In the genomic region with DNA sequence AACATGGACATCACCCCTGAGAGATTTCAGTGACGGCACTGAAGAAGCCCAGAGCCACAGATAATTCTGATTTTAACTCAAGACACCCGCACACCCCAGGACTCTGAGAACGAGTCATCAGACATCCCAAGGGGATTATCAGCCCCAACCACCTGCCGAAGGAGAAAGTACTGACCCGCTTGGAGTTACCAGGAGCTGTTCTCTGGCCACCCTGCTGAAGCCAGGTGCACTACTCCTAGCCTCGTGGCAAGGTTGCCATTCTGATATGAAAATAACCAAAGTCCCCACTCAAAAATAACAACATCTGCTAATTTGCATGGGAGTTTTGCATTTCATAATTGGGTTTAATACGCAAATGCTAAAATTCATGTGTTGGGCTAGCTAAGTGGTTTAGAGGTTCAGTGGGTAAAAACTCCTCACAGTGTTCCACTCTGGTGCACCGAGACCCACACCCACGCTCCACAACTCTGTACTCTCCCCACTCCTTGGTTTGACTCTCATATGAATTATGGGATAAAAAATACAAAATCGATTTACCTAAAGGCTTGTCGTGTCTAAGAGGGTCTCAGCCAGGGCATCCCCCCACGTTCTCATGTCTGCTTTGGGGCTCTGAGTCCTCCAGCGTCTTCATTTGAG, we compare ENCODE assay signal across 9 cellular contexts.
DNase-seq lines count a peak whose midpoint lies in the region; ATAC-seq lines count a peak whose summit lies in the region.
"Had no signal": no experiment of that assay in that cellular context is flagged by ENCODE, and none has a peak within 500 bp of the region (broad histone marks: within the 10 kb centered on the region; RNA-seq: fewer than 3 reads in every experiment).

No MANE protein-coding gene starts in this region.

- no peaks in the 10 kb centered on the region for H3K9me3 Mint-ChIP-seq in stimulated activated naive CD8-positive, alpha-beta T cell treated with anti-CD3 and anti-CD28 coated beads, Interleukin-15, Interleukin-2, amounts not matched to agents 100 ng/mL and 50 ng/mL, for 24 hours

- H3K4me1 Mint-ChIP-seq in stimulated activated naive CD8-positive, alpha-beta T cell treated with anti-CD3 and anti-CD28 coated beads, Interleukin-15, Interleukin-2, amounts not matched to agents 100 ng/mL and 50 ng/mL, for 24 hours (ENCODE audit: low read depth) = peaks cover 34% of the 10 kb centered on the region

- H3K4me3 Mint-ChIP-seq in stimulated activated naive CD8-positive, alpha-beta T cell treated with anti-CD3 and anti-CD28 coated beads, Interleukin-15, Interleukin-2, amounts not matched to agents 100 ng/mL and 50 ng/mL, for 24 hours = no peak overlapping the region

- no peak for DNase-seq in stimulated activated naive CD8-positive, alpha-beta T cell treated with anti-CD3 and anti-CD28 coated beads, Interleukin-15, Interleukin-2, amounts not matched to agents 100 U/mL and 50 U/mL, for 24 hours
- peak; percentile 41 for DNase-seq in NCI-H69 (lab: John Stamatoyannopoulos, UW)
- no peak for DNase-seq in UCSD-AML1 (lab: John Stamatoyannopoulos, UW; ENCODE audit: unreplicated experiment)
- no peak for DNase-seq in mesenteric fat pad (ENCODE audit: low spot score)
- no peak for DNase-seq in foreskin melanocyte

- peaks cover 13% of the 10 kb centered on the region for H3K36me3 Mint-ChIP-seq in stimulated activated naive CD8-positive, alpha-beta T cell treated with anti-CD3 and anti-CD28 coated beads, Interleukin-15, Interleukin-2, amounts not matched to agents 100 ng/mL and 50 ng/mL, for 24 hours (ENCODE audit: low read depth)

- ATAC-seq in stimulated activated naive CD8-positive, alpha-beta T cell treated with anti-CD3 and anti-CD28 coated beads, Interleukin-15, Interleukin-2, amounts not matched to agents 100 U/mL and 50 U/mL, for 24 hours = no peak
- ATAC-seq in HG02588 (IDR thresholded peaks at IDR 0.05; ENCODE audit: unreplicated experiment) (peak; percentile 45), HG03460 (IDR thresholded peaks at IDR 0.05; ENCODE audit: unreplicated experiment) (no peak)
- ATAC-seq: HCT116 had no signal

- H3K27ac Mint-ChIP-seq in stimulated activated naive CD8-positive, alpha-beta T cell treated with anti-CD3 and anti-CD28 coated beads, Interleukin-15, Interleukin-2, amounts not matched to agents 100 ng/mL and 50 ng/mL, for 24 hours = peak overlapping the region; percentile 57

- H3K27me3 Mint-ChIP-seq in stimulated activated naive CD8-positive, alpha-beta T cell treated with anti-CD3 and anti-CD28 coated beads, Interleukin-15, Interleukin-2, amounts not matched to agents 100 ng/mL and 50 ng/mL, for 24 hours = no peaks in the 10 kb centered on the region
